ENCODE assay signal across 16 cellular contexts in genomic region chr11:15865212-15865987, GRCh38.
"Had no signal": no experiment of that assay in that cellular context is flagged by ENCODE, and none has a peak within 500 bp of the region (broad histone marks: within the 10 kb centered on the region; RNA-seq: fewer than 3 reads in every experiment).

No MANE protein-coding gene starts in this region.

- DNase-seq: activated CD4-positive, alpha-beta memory T cell treated with anti-CD3 and anti-CD28 coated beads, Interleukin-2, amount 10 ng/mL, durations not matched to agents 7 days and 5 days; activated T-cell treated with anti-CD3 and anti-CD28 coated beads, Interleukin-2, amount 50 U/mL, for 24 hours; central memory CD4-positive, alpha-beta T cell; colonic mucosa; effector memory CD4-positive, alpha-beta T cell; hippocampal formation; left ventricle myocardium superior; nephron progenitor cell; right lobe of liver; T-helper 17 cell; upper lobe of left lung; WERI-Rb-1 had no signal

- ATAC-seq: activated naive CD4-positive, alpha-beta T cell treated with anti-CD3 and anti-CD28 coated beads, Interleukin-2, amount 50 U/mL, for 72 hours; left ventricle myocardium superior; right lobe of liver; T-helper 17 cell had no signal

- H3K9me3 ChIP-seq: colonic mucosa, prostate gland, right lobe of liver, suprapubic skin, upper lobe of left lung had no signal

- H3K27me3 ChIP-seq: colonic mucosa, right lobe of liver, suprapubic skin, upper lobe of left lung had no signal

- H3K4me3 ChIP-seq: colonic mucosa, prostate gland, right lobe of liver, smooth muscle cell, suprapubic skin, upper lobe of left lung had no signal

- H3K36me3 ChIP-seq: colonic mucosa, prostate gland, right lobe of liver, suprapubic skin, upper lobe of left lung, WERI-Rb-1 had no signal

- H3K4me1 ChIP-seq: colonic mucosa, prostate gland, right lobe of liver, upper lobe of left lung had no signal

- H3K27ac ChIP-seq: colonic mucosa, prostate gland, right lobe of liver, suprapubic skin, upper lobe of left lung, WERI-Rb-1 had no signal
